33 cellular contexts compared by ENCODE assay signal in the genomic region with DNA sequence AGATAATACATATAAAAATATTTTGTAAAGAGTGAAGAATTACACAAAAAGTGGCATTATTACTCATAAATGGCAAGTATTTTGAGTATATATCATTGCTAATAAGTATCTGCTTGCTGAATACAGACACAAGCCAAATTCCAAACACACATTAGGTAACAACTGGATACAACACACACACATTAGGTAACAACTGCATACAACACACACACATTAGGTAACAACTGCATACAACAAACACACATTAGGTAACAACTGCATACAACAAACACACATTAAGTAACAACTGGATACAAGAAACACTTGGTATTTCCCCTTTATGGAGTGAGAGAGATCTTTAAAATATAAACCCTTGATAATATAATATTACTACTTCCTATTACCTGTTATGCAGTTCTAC. TPM values are rescaled to one million over a fixed set of nuclear protein-coding genes. Genes with fewer than 3 reads are reported as not detected.
DNase-seq lines count a peak whose midpoint lies in the region; ATAC-seq, FAIRE-seq and TF ChIP-seq lines count a peak whose summit lies in the region.
"Had no signal": no experiment of that assay in that cellular context is flagged by ENCODE, and none has a peak within 500 bp of the region (broad histone marks: within the 10 kb centered on the region; RNA-seq: fewer than 3 reads in every experiment).

No MANE protein-coding gene starts in this region.

- H3K27me3 Mint-ChIP-seq in activated T-helper 1 cell treated with anti-CD3 and anti-CD28 coated beads, Interleukin-12 subunit alpha, Interleukin-12 subunit beta, Interleukin-2, Interleukin-4 antibody, amounts not matched to agents 30 ng/mL and 10 ng/mL and 1 ng/mL, durations not matched to agents 14 hours and 24 hours and 36 hours (ENCODE audit: insufficient read depth), result no peaks in the 10 kb centered on the region
- peaks cover 2% of the 10 kb centered on the region for H3K27me3 Mint-ChIP-seq in glutamatergic neuron (ENCODE audit: unreplicated experiment)
- H3K27me3 Mint-ChIP-seq: CD4-positive, alpha-beta memory T cell; CD4-positive, CD25-positive, alpha-beta regulatory T cell; CD8-positive, alpha-beta memory T cell had no signal

- intact Hi-C loops in heart right ventricle (cut with DNase I) (no loop called here), HepG2 (cut with micrococcal nuclease; ENCODE audit: unreplicated experiment) (no loop called here), right lobe of liver (cut with DNase I) (no loop called here), breast epithelium (cut with DNase I; ENCODE audit: low total_unique reads) (no loop called here)
- intact Hi-C loops in activated T-helper 1 cell treated with anti-CD3 and anti-CD28 coated beads, Interleukin-12 subunit alpha, Interleukin-12 subunit beta, Interleukin-2, Interleukin-4 antibody, amounts not matched to agents 30 ng/mL and 10 ng/mL and 1 ng/mL, durations not matched to agents 14 hours and 24 hours and 36 hours (cut with micrococcal nuclease), result no loop called here

- H3K9me3 Mint-ChIP-seq in activated T-helper 1 cell treated with anti-CD3 and anti-CD28 coated beads, Interleukin-12 subunit alpha, Interleukin-12 subunit beta, Interleukin-2, Interleukin-4 antibody, amounts not matched to agents 30 ng/mL and 10 ng/mL and 1 ng/mL, durations not matched to agents 14 hours and 24 hours and 36 hours, result no peaks in the 10 kb centered on the region
- peaks cover 6% of the 10 kb centered on the region for H3K9me3 Mint-ChIP-seq in glutamatergic neuron (ENCODE audit: unreplicated experiment)
- H3K9me3 Mint-ChIP-seq: CD14-positive monocyte; CD4-positive, alpha-beta memory T cell; CD4-positive, CD25-positive, alpha-beta regulatory T cell; CD8-positive, alpha-beta memory T cell had no signal

- H4K20me1 ChIP-seq in HepG2 (ENCODE audit: insufficient read depth, low read length), result peaks cover 11% of the 10 kb centered on the region; the same call in 1 of the 2 replicates

- BruUV-seq in HepG2 (replicated peaks; lab: Mats Ljungman, UMichigan), result no TSS peak

- no peak for FAIRE-seq in HepG2 (lab: Jason Lieb, UNC)
- FAIRE-seq: A204.1, GM12878, GM12892, GM18507 had no signal

- no peak overlapping the region for H3K4me2 ChIP-seq in HepG2 (ENCODE audit: low read depth, low read length)
- H3K4me2 ChIP-seq: BLaER1 had no signal

- no peak for TF ChIP-seq RAD21 in HepG2 (CRISPR knock-in tag; IDR thresholded peaks at IDR 0.05)

- peak overlapping the region; percentile 95 for H3K27ac ChIP-seq in cardiac muscle cell
- no peak overlapping the region for H3K27ac ChIP-seq in heart right ventricle
- no peak overlapping the region for H3K27ac ChIP-seq in HepG2 (ENCODE audit: extremely low read length, insufficient read depth, low read length)
- no peak overlapping the region for H3K27ac ChIP-seq in right lobe of liver
- no peak overlapping the region for H3K27ac ChIP-seq in breast epithelium
- H3K27ac ChIP-seq: BLaER1 had no signal

- no peaks in the 10 kb centered on the region for H3K27me3 ChIP-seq in cardiac muscle cell
- no peaks in the 10 kb centered on the region for H3K27me3 ChIP-seq in heart right ventricle
- no peaks in the 10 kb centered on the region for H3K27me3 ChIP-seq in HepG2 (ENCODE audit: control insufficient read depth in 1 of 2, insufficient read depth in 2 of 2, low read length in 2 of 2)
- H3K27me3 ChIP-seq in right lobe of liver, result no peaks in the 10 kb centered on the region
- no peaks in the 10 kb centered on the region for H3K27me3 ChIP-seq in breast epithelium
- H3K27me3 ChIP-seq: BE2C, BLaER1 had no signal

- H3K4me3 Mint-ChIP-seq in activated T-helper 1 cell treated with anti-CD3 and anti-CD28 coated beads, Interleukin-12 subunit alpha, Interleukin-12 subunit beta, Interleukin-2, Interleukin-4 antibody, amounts not matched to agents 30 ng/mL and 10 ng/mL and 1 ng/mL, durations not matched to agents 14 hours and 24 hours and 36 hours, result no peak overlapping the region
- no peak overlapping the region for H3K4me3 Mint-ChIP-seq in glutamatergic neuron (ENCODE audit: unreplicated experiment)
- H3K4me3 Mint-ChIP-seq: CD14-positive monocyte; CD4-positive, alpha-beta memory T cell; CD4-positive, CD25-positive, alpha-beta regulatory T cell; CD8-positive, alpha-beta memory T cell had no signal

- ATAC-seq in heart right ventricle (no peak), HepG2 (no peak), right lobe of liver (no peak)
- ATAC-seq: GM12878 had no signal

- H3K9me3 ChIP-seq in cardiac muscle cell (ENCODE audit: low read depth), result no peaks in the 10 kb centered on the region
- H3K9me3 ChIP-seq in heart right ventricle, result no peaks in the 10 kb centered on the region
- H3K9me3 ChIP-seq in HepG2 (ENCODE audit: low read length), result no peaks in the 10 kb centered on the region
- H3K9me3 ChIP-seq in right lobe of liver, result no peaks in the 10 kb centered on the region
- H3K9me3 ChIP-seq in breast epithelium, result no peaks in the 10 kb centered on the region
- H3K9me3 ChIP-seq: BE2C had no signal

- POLR2A ChIA-PET in HepG2 (lab: Yijun Ruan, JAX), result interaction anchor here (1.9 kb wide), 1 partner anchor 13 kb away, joined by 4 read pairs; the partner anchor contains the start of genes CCDC127 and SDHA

- H3K4me1 ChIP-seq in cardiac muscle cell (ENCODE audit: low read depth) (peaks cover 53% of the 10 kb centered on the region), heart right ventricle (peaks cover 0 to 58% (median 30%) of the 10 kb centered on the region in 9 donors), HepG2 (ENCODE audit: insufficient read depth, low read length) (no peaks in the 10 kb centered on the region), right lobe of liver (no peaks in the 10 kb centered on the region), breast epithelium (no peaks in the 10 kb centered on the region)
- H3K4me1 ChIP-seq: BE2C had no signal

- peaks cover 8% of the 10 kb centered on the region for H3K36me3 ChIP-seq in cardiac muscle cell
- peaks cover 0 to 49% (median 16%) of the 10 kb centered on the region in 9 donors for H3K36me3 ChIP-seq in heart right ventricle
- peaks cover 15 to 40% of the 10 kb centered on the region in 2 experiments; a peak in 4 of 5 replicates for H3K36me3 ChIP-seq in HepG2 (replicated peaks in 1 of 2; ENCODE audit: control insufficient read depth in 1 of 2, insufficient read depth in 2 of 2, low read length in 2 of 2)
- peaks cover 0 to 8% (median 3%) of the 10 kb centered on the region in 4 donors for H3K36me3 ChIP-seq in right lobe of liver
- no peaks in the 10 kb centered on the region for H3K36me3 ChIP-seq in breast epithelium

- no peak overlapping the region for H2AFZ ChIP-seq in HepG2 (ENCODE audit: low read length)

- H3K27ac Mint-ChIP-seq in activated T-helper 1 cell treated with anti-CD3 and anti-CD28 coated beads, Interleukin-12 subunit alpha, Interleukin-12 subunit beta, Interleukin-2, Interleukin-4 antibody, amounts not matched to agents 30 ng/mL and 10 ng/mL and 1 ng/mL, durations not matched to agents 14 hours and 24 hours and 36 hours, result peak overlapping the region; percentile 49
- H3K27ac Mint-ChIP-seq in glutamatergic neuron (ENCODE audit: unreplicated experiment), result peak overlapping the region; percentile 13
- H3K27ac Mint-ChIP-seq: CD4-positive, alpha-beta memory T cell had no signal

- H3K36me3 Mint-ChIP-seq in activated T-helper 1 cell treated with anti-CD3 and anti-CD28 coated beads, Interleukin-12 subunit alpha, Interleukin-12 subunit beta, Interleukin-2, Interleukin-4 antibody, amounts not matched to agents 30 ng/mL and 10 ng/mL and 1 ng/mL, durations not matched to agents 14 hours and 24 hours and 36 hours (ENCODE audit: low read depth), result peaks cover 24% of the 10 kb centered on the region
- no peaks in the 10 kb centered on the region for H3K36me3 Mint-ChIP-seq in glutamatergic neuron (ENCODE audit: unreplicated experiment)

- H3K4me3 ChIP-seq in cardiac muscle cell (no peak overlapping the region), heart right ventricle (no peak overlapping the region), HepG2 (replicated peaks in 1 of 3; ENCODE audit: insufficient read depth in 1 of 3, low read depth in 2 of 3, low read length in 3 of 3) (no peak overlapping the region), right lobe of liver (no peak overlapping the region), breast epithelium (no peak overlapping the region)
- H3K4me3 ChIP-seq: BLaER1, GM12878 had no signal

- TF ChIP-seq CTCF in cardiac muscle cell (IDR thresholded peaks at IDR 0.05; ENCODE audit: low read depth, low read length) (no peak), heart right ventricle (IDR thresholded peaks at IDR 0.05) (no peak), HepG2 (CRISPR knock-in tag; IDR thresholded peaks at IDR 0.05) (no peak), right lobe of liver (IDR thresholded peaks at IDR 0.05) (no peak), glutamatergic neuron (IDR thresholded peaks at IDR 0.05; ENCODE audit: partially characterized antibody, unreplicated experiment) (no peak), breast epithelium (IDR thresholded peaks at IDR 0.05) (no peak)

- in situ Hi-C loops in HepG2 (cut with HindIII; ENCODE audit: extremely low pct_ligation_motif_present, low pct_unique_long_range_greater_than_20kb), result no loop called here

- no peak overlapping the region for H3K9ac ChIP-seq in HepG2 (ENCODE audit: insufficient read depth, low read depth, low read length)
- H3K9ac ChIP-seq: BLaER1 had no signal

- peaks cover 7% of the 10 kb centered on the region for H3K4me1 Mint-ChIP-seq in activated T-helper 1 cell treated with anti-CD3 and anti-CD28 coated beads, Interleukin-12 subunit alpha, Interleukin-12 subunit beta, Interleukin-2, Interleukin-4 antibody, amounts not matched to agents 30 ng/mL and 10 ng/mL and 1 ng/mL, durations not matched to agents 14 hours and 24 hours and 36 hours (ENCODE audit: low read depth)
- peaks cover 21% of the 10 kb centered on the region for H3K4me1 Mint-ChIP-seq in glutamatergic neuron (ENCODE audit: low read depth, unreplicated experiment)
- H3K4me1 Mint-ChIP-seq: CD14-positive monocyte had no signal

- TF ChIP-seq EP300 in HepG2 (IDR thresholded peaks at IDR 0.05; ENCODE audit: low read depth in 2 of 2, low read length in 2 of 2) (no peak), HepG2 (CRISPR knock-in tag; IDR thresholded peaks at IDR 0.05; ENCODE audit: borderline replicate concordance) (no peak)

- TF ChIP-seq POLR2A in HepG2 (IDR thresholded peaks at IDR 0.05; ENCODE audit: insufficient read depth in 1 of 2, low read depth in 2 of 2, low read length in 2 of 2) (no peak), right lobe of liver (IDR thresholded peaks at IDR 0.05) (no peak), breast epithelium (IDR thresholded peaks at IDR 0.05) (no peak)

- DNase-seq in cardiac muscle cell (ENCODE audit: low read depth in 1 of 2, low spot score in 1 of 2) (no peak), heart right ventricle (no peak), HepG2 (ENCODE audit: low spot score) (no peak), right lobe of liver (no peak), glutamatergic neuron (no peak), T-helper 1 cell (no peak), breast epithelium (ENCODE audit: low spot score in 2 of 2) (no peak)
- DNase-seq in activated T-helper 1 cell treated with anti-CD3 and anti-CD28 coated beads, Interleukin-12 subunit alpha, Interleukin-12 subunit beta, Interleukin-2, Interleukin-4 antibody, amounts not matched to agents 30 ng/mL and 10 ng/mL and 1 ng/mL, durations not matched to agents 14 hours and 24 hours and 36 hours (ENCODE audit: low spot score), result no peak
- DNase-seq: 8988T; ACHN; BE2C; C1 segment of cervical spinal cord; CD4-positive, alpha-beta memory T cell; CD4-positive, CD25-positive, alpha-beta regulatory T cell; CD8-positive, alpha-beta memory T cell; COR-L47; DMS 273 treated with DMSO at 0.1 percent for 48 hours; DMS153; DMS53; DMS79; DND-41; EL; GDM1 had no signal

- peaks cover 17% of the 10 kb centered on the region for H3K79me2 ChIP-seq in HepG2 (ENCODE audit: insufficient read depth, low read length)

- CTCF ChIA-PET in HepG2 (lab: Yijun Ruan, JAX; ENCODE audit: low intra/inter-chr PET ratio, low total read pairs), result no interaction called here

RNA-seq across cellular contexts. Expression of gene LRRC14B, which starts 13.2 kb away (rescaled TPM):
- total RNA-seq in cardiac muscle cell, result 1.6 and 3.6 TPM in 2 replicates
- 1.5 and 2.7 TPM in 2 replicates for polyA plus RNA-seq in cardiac muscle cell
- total RNA-seq in heart right ventricle, result 10 to 100 TPM; 27.4 to 96.6 (median 58.3) TPM
- polyA plus RNA-seq in heart right ventricle, result 10 to 100 TPM in 1 of 2 donors, 1 to 10 TPM in 1; 2.6 to 16.0 TPM
- total RNA-seq in HepG2 (2016; rRNA removed; fragmentation: Illumina TruSeq; extraction: Trizol), result not detected in 2 replicates
- total RNA-seq in HepG2 (2016; cell fraction: cytosol; rRNA removed; fragmentation: Illumina TruSeq; extraction: Trizol; ENCODE audit: low read depth), result not detected in 2 replicates
- total RNA-seq in HepG2 (2016; cell fraction: insoluble cytoplasmic fraction; rRNA removed; fragmentation: Illumina TruSeq; extraction: Trizol), result not detected in 2 replicates
- not detected in 2 replicates for total RNA-seq in HepG2 (2016; cell fraction: membrane; rRNA removed; fragmentation: Illumina TruSeq; extraction: Trizol)
- not detected in 2 replicates for total RNA-seq in HepG2 (2016; cell fraction: nucleus; rRNA removed; fragmentation: Illumina TruSeq; extraction: Trizol)
- polyA plus RNA-seq in HepG2 (2011; rRNA removed), result not detected in 2 replicates
- not detected in 2 replicates for polyA plus RNA-seq in HepG2 (2011; cell fraction: cytosol; rRNA removed)
- not detected in 2 replicates for polyA plus RNA-seq in HepG2 (2011; cell fraction: nucleus; rRNA removed)
- polyA plus RNA-seq in HepG2 (2012), result not detected in 2 replicates
- polyA plus RNA-seq in HepG2 (2016; cell fraction: cytosol; fragmentation: Illumina TruSeq; extraction: Trizol; ENCODE audit: low read depth), result not detected in 2 replicates
- not detected in 2 replicates for polyA plus RNA-seq in HepG2 (2016; cell fraction: insoluble cytoplasmic fraction; fragmentation: Illumina TruSeq; extraction: Trizol; ENCODE audit: low read depth)
- polyA plus RNA-seq in HepG2 (2016; cell fraction: membrane; fragmentation: Illumina TruSeq; extraction: Trizol; ENCODE audit: low read depth), result not detected in 2 replicates
- polyA plus RNA-seq in HepG2 (2016; cell fraction: nucleus; fragmentation: Illumina TruSeq; extraction: Trizol; ENCODE audit: insufficient read depth, low read depth), result not detected in 2 replicates
- polyA minus RNA-seq in HepG2 (2011; rRNA and poly(A)+ RNA removed; ENCODE audit: low replicate concordance), result 0.14 TPM in 1 of 2 replicates, not detected in the other
- not detected in 2 replicates for polyA minus RNA-seq in HepG2 (2011; cell fraction: cytosol; rRNA and poly(A)+ RNA removed)
- polyA minus RNA-seq in HepG2 (2011; cell fraction: nucleus; rRNA and poly(A)+ RNA removed), result not detected in 2 replicates
- not detected for total RNA-seq in right lobe of liver
- not detected in 2 replicates for total RNA-seq in activated T-helper 1 cell treated with anti-CD3 and anti-CD28 coated beads, Interleukin-12 subunit alpha, Interleukin-12 subunit beta, Interleukin-2, Interleukin-4 antibody, amounts not matched to agents 30 ng/mL and 10 ng/mL and 1 ng/mL, durations not matched to agents 14 hours and 24 hours and 36 hours
- total RNA-seq in glutamatergic neuron (ENCODE audit: unreplicated experiment), result not detected
- total RNA-seq in breast epithelium, result under 1 TPM in 2 of 3 donors, not detected in 1; 0.33 to 0.44 TPM
- total RNA-seq: A673; CD4-positive, alpha-beta memory T cell; CD4-positive, CD25-positive, alpha-beta regulatory T cell; CD8-positive, alpha-beta memory T cell; Daoy; G401 had no signal
- polyA plus RNA-seq: AG04450; CD14-positive monocyte; CD4-positive, CD25-positive, alpha-beta regulatory T cell; CD8-positive, alpha-beta memory T cell had no signal

RNA-seq across cellular contexts. Expression of gene CCDC127, which starts 13.5 kb away (rescaled TPM):
- total RNA-seq in cardiac muscle cell, result 6.4 and 11.3 TPM in 2 replicates
- polyA plus RNA-seq in cardiac muscle cell, result 15.9 and 19.3 TPM in 2 replicates
- total RNA-seq in heart right ventricle, result 10 to 100 TPM in 1 of 10 donors, 1 to 10 TPM in 9; 5.0 to 10.4 (median 7.7) TPM
- 1 to 10 TPM; 3.8 to 4.3 TPM for polyA plus RNA-seq in heart right ventricle
- 2.8 and 4.3 TPM in 2 replicates for total RNA-seq in HepG2 (2016; rRNA removed; fragmentation: Illumina TruSeq; extraction: Trizol)
- total RNA-seq in HepG2 (2016; cell fraction: cytosol; rRNA removed; fragmentation: Illumina TruSeq; extraction: Trizol; ENCODE audit: low read depth), result 1.0 and 1.3 TPM in 2 replicates
- total RNA-seq in HepG2 (2016; cell fraction: insoluble cytoplasmic fraction; rRNA removed; fragmentation: Illumina TruSeq; extraction: Trizol), result 2.2 and 4.2 TPM in 2 replicates
- total RNA-seq in HepG2 (2016; cell fraction: membrane; rRNA removed; fragmentation: Illumina TruSeq; extraction: Trizol), result 1.4 and 2.0 TPM in 2 replicates
- total RNA-seq in HepG2 (2016; cell fraction: nucleus; rRNA removed; fragmentation: Illumina TruSeq; extraction: Trizol), result 3.4 and 4.3 TPM in 2 replicates
- 2.9 and 3.7 TPM in 2 replicates for polyA plus RNA-seq in HepG2 (2011; rRNA removed)
- 2.6 and 3.2 TPM in 2 replicates for polyA plus RNA-seq in HepG2 (2011; cell fraction: cytosol; rRNA removed)
- 4.9 and 6.4 TPM in 2 replicates for polyA plus RNA-seq in HepG2 (2011; cell fraction: nucleus; rRNA removed)
- polyA plus RNA-seq in HepG2 (2012), result 5.0 and 5.2 TPM in 2 replicates
- 0.50 and 0.51 TPM in 2 replicates for polyA plus RNA-seq in HepG2 (2016; cell fraction: cytosol; fragmentation: Illumina TruSeq; extraction: Trizol; ENCODE audit: low read depth)
- 1.8 and 2.3 TPM in 2 replicates for polyA plus RNA-seq in HepG2 (2016; cell fraction: insoluble cytoplasmic fraction; fragmentation: Illumina TruSeq; extraction: Trizol; ENCODE audit: low read depth)
- polyA plus RNA-seq in HepG2 (2016; cell fraction: membrane; fragmentation: Illumina TruSeq; extraction: Trizol; ENCODE audit: low read depth), result 0.66 and 0.68 TPM in 2 replicates
- polyA plus RNA-seq in HepG2 (2016; cell fraction: nucleus; fragmentation: Illumina TruSeq; extraction: Trizol; ENCODE audit: insufficient read depth, low read depth), result 8.7 and 9.9 TPM in 2 replicates
- polyA minus RNA-seq in HepG2 (2011; rRNA and poly(A)+ RNA removed; ENCODE audit: low replicate concordance), result 2.8 and 7.8 TPM in 2 replicates
- polyA minus RNA-seq in HepG2 (2011; cell fraction: cytosol; rRNA and poly(A)+ RNA removed), result 2.0 TPM in 2 replicates
- 6.7 and 8.1 TPM in 2 replicates for polyA minus RNA-seq in HepG2 (2011; cell fraction: nucleus; rRNA and poly(A)+ RNA removed)
- 1 to 10 TPM; 1.2 to 3.6 (median 2.2) TPM for total RNA-seq in right lobe of liver
- 9.5 and 10.9 TPM in 2 replicates for total RNA-seq in activated T-helper 1 cell treated with anti-CD3 and anti-CD28 coated beads, Interleukin-12 subunit alpha, Interleukin-12 subunit beta, Interleukin-2, Interleukin-4 antibody, amounts not matched to agents 30 ng/mL and 10 ng/mL and 1 ng/mL, durations not matched to agents 14 hours and 24 hours and 36 hours
- 11.9 TPM for total RNA-seq in glutamatergic neuron (ENCODE audit: unreplicated experiment)
- total RNA-seq in breast epithelium, result 1 to 10 TPM; 5.0 to 5.6 (median 5.3) TPM

RNA-seq across cellular contexts. Expression of gene SDHA, which starts 13.7 kb away (rescaled TPM):
- total RNA-seq in cardiac muscle cell, result 207 and 247 TPM in 2 replicates
- polyA plus RNA-seq in cardiac muscle cell, result 328 and 410 TPM in 2 replicates
- total RNA-seq in heart right ventricle, result 100 to 1,000 TPM; 557 to 897 (median 823) TPM
- 100 to 1,000 TPM; 317 to 636 TPM for polyA plus RNA-seq in heart right ventricle
- 192 and 240 TPM in 2 replicates for total RNA-seq in HepG2 (2016; rRNA removed; fragmentation: Illumina TruSeq; extraction: Trizol)
- total RNA-seq in HepG2 (2016; cell fraction: cytosol; rRNA removed; fragmentation: Illumina TruSeq; extraction: Trizol; ENCODE audit: low read depth), result 42.0 and 46.9 TPM in 2 replicates
- 168 and 247 TPM in 2 replicates for total RNA-seq in HepG2 (2016; cell fraction: insoluble cytoplasmic fraction; rRNA removed; fragmentation: Illumina TruSeq; extraction: Trizol)
- total RNA-seq in HepG2 (2016; cell fraction: membrane; rRNA removed; fragmentation: Illumina TruSeq; extraction: Trizol), result 52.9 and 56.5 TPM in 2 replicates
- total RNA-seq in HepG2 (2016; cell fraction: nucleus; rRNA removed; fragmentation: Illumina TruSeq; extraction: Trizol), result 141 and 179 TPM in 2 replicates
- polyA plus RNA-seq in HepG2 (2011; rRNA removed), result 156 and 185 TPM in 2 replicates
- 110 and 117 TPM in 2 replicates for polyA plus RNA-seq in HepG2 (2011; cell fraction: cytosol; rRNA removed)
- 108 and 110 TPM in 2 replicates for polyA plus RNA-seq in HepG2 (2011; cell fraction: nucleus; rRNA removed)
- 146 and 185 TPM in 2 replicates for polyA plus RNA-seq in HepG2 (2012)
- polyA plus RNA-seq in HepG2 (2016; cell fraction: cytosol; fragmentation: Illumina TruSeq; extraction: Trizol; ENCODE audit: low read depth), result 12.6 and 16.7 TPM in 2 replicates
- 131 and 149 TPM in 2 replicates for polyA plus RNA-seq in HepG2 (2016; cell fraction: insoluble cytoplasmic fraction; fragmentation: Illumina TruSeq; extraction: Trizol; ENCODE audit: low read depth)
- 23.0 and 24.9 TPM in 2 replicates for polyA plus RNA-seq in HepG2 (2016; cell fraction: membrane; fragmentation: Illumina TruSeq; extraction: Trizol; ENCODE audit: low read depth)
- 181 and 200 TPM in 2 replicates for polyA plus RNA-seq in HepG2 (2016; cell fraction: nucleus; fragmentation: Illumina TruSeq; extraction: Trizol; ENCODE audit: insufficient read depth, low read depth)
- polyA minus RNA-seq in HepG2 (2011; rRNA and poly(A)+ RNA removed; ENCODE audit: low replicate concordance), result 514 and 684 TPM in 2 replicates
- polyA minus RNA-seq in HepG2 (2011; cell fraction: cytosol; rRNA and poly(A)+ RNA removed), result 123 and 151 TPM in 2 replicates
- polyA minus RNA-seq in HepG2 (2011; cell fraction: nucleus; rRNA and poly(A)+ RNA removed), result 128 and 143 TPM in 2 replicates
- total RNA-seq in right lobe of liver, result 100 to 1,000 TPM; 165 to 223 (median 188) TPM
- total RNA-seq in activated T-helper 1 cell treated with anti-CD3 and anti-CD28 coated beads, Interleukin-12 subunit alpha, Interleukin-12 subunit beta, Interleukin-2, Interleukin-4 antibody, amounts not matched to agents 30 ng/mL and 10 ng/mL and 1 ng/mL, durations not matched to agents 14 hours and 24 hours and 36 hours, result 135 TPM in 2 replicates
- total RNA-seq in glutamatergic neuron (ENCODE audit: unreplicated experiment), result 81.3 TPM
- total RNA-seq in breast epithelium, result 10 to 100 TPM; 71.1 to 80.6 (median 79.5) TPM
